ENCODE assay signal across 8 cellular contexts in genomic region chr2:163755366-163755765, GRCh38. TPM values are rescaled to one million over a fixed set of nuclear protein-coding genes. Genes with fewer than 3 reads are reported as not detected.
"Had no signal": no experiment of that assay in that cellular context is flagged by ENCODE, and none has a peak within 500 bp of the region (broad histone marks: within the 10 kb centered on the region; RNA-seq: fewer than 3 reads in every experiment).

No MANE protein-coding gene starts in this region.

- ATAC-seq: K562 had no signal

- FAIRE-seq: HTR-8/SVneo, K562 had no signal

- H3K4me3 ChIP-seq: K562 had no signal

- H3K27ac ChIP-seq: HL-60 had no signal

- DNase-seq: IMR-90, KBM-7, KG1 had no signal

RNA-seq across cellular contexts. Expression of gene FIGN, which starts 19.6 kb away (rescaled TPM):
- total RNA-seq: HT-29 had no signal
- polyA plus RNA-seq: IgD-negative memory B cell, K562 had no signal
